ENCODE assay signal across 1 cellular context in the genomic region with DNA sequence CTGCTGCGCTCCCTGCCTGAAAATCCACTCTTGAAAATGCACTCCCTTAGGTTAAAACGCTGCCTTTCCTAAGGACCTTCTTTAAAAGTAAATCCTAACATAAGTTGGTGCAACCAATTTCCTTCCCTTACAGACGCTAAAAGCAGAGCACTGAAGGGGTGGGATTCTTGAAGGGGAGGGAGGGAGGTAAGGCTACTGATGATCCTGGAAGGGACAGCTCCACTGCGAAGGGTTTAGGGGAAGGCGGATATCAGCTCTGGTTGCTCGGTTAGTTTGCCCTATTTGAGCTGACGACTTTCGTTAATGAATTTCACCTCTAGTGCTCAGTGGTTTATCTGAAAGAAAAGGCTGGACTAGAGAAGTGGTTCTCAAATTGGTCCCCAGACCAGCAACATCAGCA.
TF ChIP-seq lines count a peak whose summit lies in the region.

No MANE protein-coding gene starts in this region.

TF ChIP-seq in K562, 482 proteins besides CTCF, POLR2A, EP300 and RAD21:
- TF ChIP-seq ERF (CRISPR knock-in tag; IDR thresholded peaks at IDR 0.05), result no peak
- TF ChIP-seq C11orf30 (IDR thresholded peaks at IDR 0.05; ENCODE audit: low read depth), result no peak
- TF ChIP-seq TARDBP (IDR thresholded peaks at IDR 0.05), result no peak
- TF ChIP-seq ILF3 (IDR thresholded peaks at IDR 0.05; ENCODE audit: borderline replicate concordance), result no peak
- peak; percentile 11; the same call in 1 of the 2 replicates for TF ChIP-seq RBFOX2 (IDR thresholded peaks at IDR 0.05; ENCODE audit: low read depth, low read length)
- no peak for TF ChIP-seq ZNF778 (CRISPR knock-in tag; IDR thresholded peaks at IDR 0.05)
- TF ChIP-seq, protein P1, sequence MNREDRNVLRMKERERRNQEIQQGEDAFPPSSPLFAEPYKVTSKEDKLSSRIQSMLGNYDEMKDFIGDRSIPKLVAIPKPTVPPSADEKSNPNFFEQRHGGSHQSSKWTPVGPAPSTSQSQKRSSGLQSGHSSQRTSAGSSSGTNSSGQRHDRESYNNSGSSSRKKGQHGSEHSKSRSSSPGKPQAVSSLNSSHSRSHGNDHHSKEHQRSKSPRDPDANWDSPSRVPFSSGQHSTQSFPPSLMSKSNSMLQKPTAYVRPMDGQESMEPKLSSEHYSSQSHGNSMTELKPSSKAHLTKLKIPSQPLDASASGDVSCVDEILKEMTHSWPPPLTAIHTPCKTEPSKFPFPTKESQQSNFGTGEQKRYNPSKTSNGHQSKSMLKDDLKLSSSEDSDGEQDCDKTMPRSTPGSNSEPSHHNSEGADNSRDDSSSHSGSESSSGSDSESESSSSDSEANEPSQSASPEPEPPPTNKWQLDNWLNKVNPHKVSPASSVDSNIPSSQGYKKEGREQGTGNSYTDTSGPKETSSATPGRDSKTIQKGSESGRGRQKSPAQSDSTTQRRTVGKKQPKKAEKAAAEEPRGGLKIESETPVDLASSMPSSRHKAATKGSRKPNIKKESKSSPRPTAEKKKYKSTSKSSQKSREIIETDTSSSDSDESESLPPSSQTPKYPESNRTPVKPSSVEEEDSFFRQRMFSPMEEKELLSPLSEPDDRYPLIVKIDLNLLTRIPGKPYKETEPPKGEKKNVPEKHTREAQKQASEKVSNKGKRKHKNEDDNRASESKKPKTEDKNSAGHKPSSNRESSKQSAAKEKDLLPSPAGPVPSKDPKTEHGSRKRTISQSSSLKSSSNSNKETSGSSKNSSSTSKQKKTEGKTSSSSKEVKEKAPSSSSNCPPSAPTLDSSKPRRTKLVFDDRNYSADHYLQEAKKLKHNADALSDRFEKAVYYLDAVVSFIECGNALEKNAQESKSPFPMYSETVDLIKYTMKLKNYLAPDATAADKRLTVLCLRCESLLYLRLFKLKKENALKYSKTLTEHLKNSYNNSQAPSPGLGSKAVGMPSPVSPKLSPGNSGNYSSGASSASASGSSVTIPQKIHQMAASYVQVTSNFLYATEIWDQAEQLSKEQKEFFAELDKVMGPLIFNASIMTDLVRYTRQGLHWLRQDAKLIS (CRISPR knock-in tag; IDR thresholded peaks at IDR 0.05), result no peak
TF ChIP-seq in K562: peak in this region for 1.
